Comparison of ENCODE assay signal across 22 cellular contexts in genomic region chr1:21030201-21030600, GRCh38.
DNase-seq lines count a peak whose midpoint lies in the region; ATAC-seq, FAIRE-seq and TF ChIP-seq lines count a peak whose summit lies in the region.
"Had no signal": no experiment of that assay in that cellular context is flagged by ENCODE, and none has a peak within 500 bp of the region (broad histone marks: within the 10 kb centered on the region; RNA-seq: fewer than 3 reads in every experiment).

No MANE protein-coding gene starts in this region.

- FAIRE-seq in HepG2 (lab: Jason Lieb, UNC): no peak
- FAIRE-seq in K562 (lab: Jason Lieb, UNC): no peak
- FAIRE-seq: A204.1, D721Med, G401.6, GM12891, GM19239 had no signal

- H3K9me1 ChIP-seq in K562 (ENCODE audit: control insufficient read depth, insufficient read depth, low read length): no peaks in the 10 kb centered on the region

- TF ChIP-seq RAD21 in HepG2 (CRISPR knock-in tag; IDR thresholded peaks at IDR 0.05) (no peak), K562 (CRISPR knock-in tag; conservative IDR thresholded peaks at IDR 0.05 in 1 of 2, IDR thresholded peaks at IDR 0.05 in 1 of 2) (no peak)

- H3K4me1 Mint-ChIP-seq in neural progenitor cell: no peaks in the 10 kb centered on the region

- H3F3A ChIP-seq in neural progenitor cell (ENCODE audit: low read depth): peaks cover 4% of the 10 kb centered on the region

- H3K9me3 ChIP-seq in HepG2 (ENCODE audit: low read length) (no peaks in the 10 kb centered on the region), right lobe of liver (no peaks in the 10 kb centered on the region), HEK293 (ENCODE audit: control insufficient read depth, insufficient read depth, low read depth, low read length) (no peaks in the 10 kb centered on the region), K562 (replicated peaks; ENCODE audit: control insufficient read depth, insufficient read depth, low read depth, low read length) (no peaks in the 10 kb centered on the region), neural progenitor cell (ENCODE audit: low read depth) (no peaks in the 10 kb centered on the region), prostate gland (no peaks in the 10 kb centered on the region), osteoblast (ENCODE audit: low read depth, low read length) (no peaks in the 10 kb centered on the region)
- H3K9me3 ChIP-seq: Caco-2 had no signal

- TF ChIP-seq POLR2A in HepG2 (IDR thresholded peaks at IDR 0.05; ENCODE audit: insufficient read depth in 1 of 2, low read depth in 2 of 2, low read length in 2 of 2) (no peak), right lobe of liver (IDR thresholded peaks at IDR 0.05) (no peak), K562 (conservative IDR thresholded peaks at IDR 0.05) (no peak), prostate gland (IDR thresholded peaks at IDR 0.05) (no peak)

- in situ Hi-C loops in HepG2 (cut with HindIII; ENCODE audit: extremely low pct_ligation_motif_present, low pct_unique_long_range_greater_than_20kb): no loop called here
- in situ Hi-C loops in K562 (cut with MboI): no loop called here

- no peak overlapping the region for H3K4me3 Mint-ChIP-seq in neural progenitor cell
- H3K4me3 Mint-ChIP-seq: CD4-positive, alpha-beta T cell; CD8-positive, alpha-beta T cell had no signal

- no peak for TF ChIP-seq EP300 in HepG2 (IDR thresholded peaks at IDR 0.05; ENCODE audit: low read depth in 2 of 2, low read length in 2 of 2)
- TF ChIP-seq EP300 in HepG2 (CRISPR knock-in tag; IDR thresholded peaks at IDR 0.05; ENCODE audit: borderline replicate concordance): no peak
- no peak for TF ChIP-seq EP300 in K562 (IDR thresholded peaks at IDR 0.05; ENCODE audit: low read length)

- TF ChIP-seq CTCF in HepG2 (CRISPR knock-in tag; IDR thresholded peaks at IDR 0.05) (no peak), right lobe of liver (IDR thresholded peaks at IDR 0.05) (no peak), HEK293 (tag by site-specific recombination; IDR thresholded peaks at IDR 0.05) (no peak), K562 (IDR thresholded peaks at IDR 0.05 in 2 of 3, conservative IDR thresholded peaks at IDR 0.05 in 1 of 3; ENCODE audit: insufficient read depth in 2 of 3, low read depth in 1 of 3, low read length in 3 of 3) (no peak), neural progenitor cell (IDR thresholded peaks at IDR 0.05) (no peak), prostate gland (IDR thresholded peaks at IDR 0.05) (no peak), osteoblast (IDR thresholded peaks at IDR 0.05; ENCODE audit: extremely low read depth, low read depth, low read length) (no peak)

- peaks cover 34% of the 10 kb centered on the region for H3K36me3 Mint-ChIP-seq in neural progenitor cell
- H3K36me3 Mint-ChIP-seq: CD8-positive, alpha-beta T cell had no signal

- no peak overlapping the region for H3K4me2 ChIP-seq in HepG2 (ENCODE audit: low read depth, low read length)
- H3K4me2 ChIP-seq in K562 (ENCODE audit: insufficient read depth, low read length): no peak overlapping the region
- H3K4me2 ChIP-seq in neural progenitor cell: no peak overlapping the region
- no peak overlapping the region for H3K4me2 ChIP-seq in osteoblast (ENCODE audit: insufficient read depth, low read length)
- H3K4me2 ChIP-seq: BLaER1 treated with 17β-estradiol and CSF1 and Interleukin-3, amounts not matched to agents 10 nM and 100 nM had no signal

- peaks cover 14% of the 10 kb centered on the region for H3K9me3 Mint-ChIP-seq in neural progenitor cell
- H3K9me3 Mint-ChIP-seq: CD4-positive, alpha-beta T cell; CD8-positive, alpha-beta T cell had no signal

- H3K4me1 ChIP-seq in HepG2 (ENCODE audit: insufficient read depth, low read length) (peaks cover 48% of the 10 kb centered on the region), right lobe of liver (peaks cover 0 to 10% (median 0%) of the 10 kb centered on the region in 4 donors), HEK293 (ENCODE audit: control insufficient read depth, insufficient read depth, low read length) (peaks cover 4% of the 10 kb centered on the region; the same call in 1 of the 2 replicates), K562 (replicated peaks in 1 of 2; ENCODE audit: control insufficient read depth in 2 of 2, insufficient read depth in 2 of 2, low read length in 2 of 2) (peaks cover 17 to 33% of the 10 kb centered on the region in 2 experiments), neural progenitor cell (no peaks in the 10 kb centered on the region), prostate gland (replicated peaks) (no peaks in the 10 kb centered on the region), osteoblast (ENCODE audit: insufficient read depth, low read length) (peaks cover 3% of the 10 kb centered on the region)
- H3K4me1 ChIP-seq: BLaER1 treated with 17β-estradiol and CSF1 and Interleukin-3, amounts not matched to agents 10 nM and 100 nM had no signal

- H3K9ac ChIP-seq in HepG2 (ENCODE audit: insufficient read depth, low read depth, low read length) (no peak overlapping the region), K562 (ENCODE audit: insufficient read depth in 1 of 2, low read depth in 2 of 2, low read length in 2 of 2) (no peak overlapping the region), neural progenitor cell (no peak overlapping the region)
- H3K9ac ChIP-seq: BLaER1 treated with 17β-estradiol and CSF1 and Interleukin-3, amounts not matched to agents 10 nM and 100 nM had no signal

- peak overlapping the region; percentile 6 for H3K27ac Mint-ChIP-seq in neural progenitor cell
- H3K27ac Mint-ChIP-seq: CD4-positive, alpha-beta T cell; CD8-positive, alpha-beta T cell had no signal

- ATAC-seq in HepG2: no peak
- ATAC-seq in right lobe of liver: no peak
- no peak for ATAC-seq in K562
- ATAC-seq: CD8-positive, alpha-beta T cell had no signal

- H3K27ac ChIP-seq in HepG2 (ENCODE audit: extremely low read length, insufficient read depth, low read length): no peak overlapping the region
- no peak overlapping the region for H3K27ac ChIP-seq in right lobe of liver
- no peak overlapping the region for H3K27ac ChIP-seq in HEK293 (ENCODE audit: extremely low read depth, low read depth, low read length)
- 0 out of 3 replicates have a peak overlapping the region, but pooled peaks have one; percentile 0 for H3K27ac ChIP-seq in K562 (ENCODE audit: extremely low read depth, low read depth, low read length)
- no peak overlapping the region for H3K27ac ChIP-seq in neural progenitor cell
- H3K27ac ChIP-seq in prostate gland: no peak overlapping the region
- no peak overlapping the region for H3K27ac ChIP-seq in osteoblast (ENCODE audit: low read depth, low read length)
- H3K27ac ChIP-seq: BLaER1 treated with 17β-estradiol and CSF1 and Interleukin-3, amounts not matched to agents 10 nM and 100 nM had no signal

- no peaks in the 10 kb centered on the region for H3K27me3 ChIP-seq in HepG2 (ENCODE audit: control insufficient read depth in 1 of 2, insufficient read depth in 2 of 2, low read length in 2 of 2)
- no peaks in the 10 kb centered on the region for H3K27me3 ChIP-seq in right lobe of liver
- H3K27me3 ChIP-seq in K562 (ENCODE audit: control insufficient read depth in 2 of 2, insufficient read depth in 2 of 2, low read length in 2 of 2): no peaks in the 10 kb centered on the region
- H3K27me3 ChIP-seq in neural progenitor cell: no peaks in the 10 kb centered on the region
- no peaks in the 10 kb centered on the region for H3K27me3 ChIP-seq in prostate gland (replicated peaks; ENCODE audit: insufficient read depth)
- H3K27me3 ChIP-seq in osteoblast (ENCODE audit: insufficient read depth, low read length): no peaks in the 10 kb centered on the region
- H3K27me3 ChIP-seq: BLaER1 treated with 17β-estradiol and CSF1 and Interleukin-3, amounts not matched to agents 10 nM and 100 nM had no signal

- H2AFZ ChIP-seq in HepG2 (ENCODE audit: low read length) (no peak overlapping the region), K562 (ENCODE audit: low read depth, low read length) (no peak overlapping the region), neural progenitor cell (replicated peaks) (no peak overlapping the region), osteoblast (ENCODE audit: low read length) (no peak overlapping the region)

- H3K27me3 Mint-ChIP-seq in neural progenitor cell (ENCODE audit: insufficient read depth, low read depth): no peaks in the 10 kb centered on the region
- H3K27me3 Mint-ChIP-seq: CD4-positive, alpha-beta T cell had no signal

- intact Hi-C loops in HepG2 (cut with micrococcal nuclease; ENCODE audit: unreplicated experiment): no loop called here
- intact Hi-C loops in right lobe of liver (cut with DNase I): no loop called here
- intact Hi-C loops in K562 (cut with micrococcal nuclease): no loop called here
- intact Hi-C loops in prostate gland (cut with DNase I): no loop called here

- H3K4me3 ChIP-seq in HepG2 (replicated peaks in 1 of 3; ENCODE audit: insufficient read depth in 1 of 3, low read depth in 2 of 3, low read length in 3 of 3) (no peak overlapping the region), right lobe of liver (no peak overlapping the region), HEK293 (ENCODE audit: low read depth, low read length) (no peak overlapping the region), K562 (no peak overlapping the region), neural progenitor cell (no peak overlapping the region), prostate gland (no peak overlapping the region), osteoblast (ENCODE audit: insufficient read depth, low read length) (no peak overlapping the region)
- H3K4me3 ChIP-seq: BLaER1 treated with 17β-estradiol and CSF1 and Interleukin-3, amounts not matched to agents 10 nM and 100 nM had no signal

- POLR2A ChIA-PET in HepG2 (lab: Yijun Ruan, JAX) (no interaction called here), HEK293 (lab: Yijun Ruan, JAX) (no interaction called here), K562 (lab: Yijun Ruan, JAX) (interaction anchor here (5.3 kb wide), 1 partner anchor 13 kb away, joined by 22 read pairs; no protein-coding TSS in a partner anchor)

- BruUV-seq in HepG2 (replicated peaks; lab: Mats Ljungman, UMichigan) (no TSS peak), K562 (replicated peaks; lab: Mats Ljungman, UMichigan) (no TSS peak)

- CTCF ChIA-PET in HepG2 (lab: Yijun Ruan, JAX; ENCODE audit: low intra/inter-chr PET ratio, low total read pairs) (no interaction called here), HEK293 (lab: Yijun Ruan, JAX) (interaction anchor here (0.6 kb wide), 1 partner anchor 429 kb away, joined by 3 read pairs; no protein-coding TSS in a partner anchor), K562 (lab: Yijun Ruan, JAX; ENCODE audit: low intra/inter-chr PET ratio) (no interaction called here)

- DNase-seq in HepG2 (ENCODE audit: low spot score): no peak
- no peak for DNase-seq in right lobe of liver
- DNase-seq in K562 (ENCODE audit: extremely low read depth in 1 of 4, low spot score in 3 of 4): no peak
- no peak for DNase-seq in neural progenitor cell (ENCODE audit: low spot score)
- DNase-seq in activated CD4-positive, alpha-beta T cell treated with anti-CD3 and anti-CD28 coated beads for 1 hour: no peak
- no peak for DNase-seq in prostate gland (ENCODE audit: low spot score)
- DNase-seq in osteoblast (ENCODE audit: insufficient read length, low spot score, missing footprints): no peak
- DNase-seq: 8988T; ACHN; Caco-2; Calu3; CD4-positive, alpha-beta T cell; CD8-positive, alpha-beta T cell; DMS79 treated with DMSO at 0.1 percent for 48 hours; GF-D8 had no signal

- WGBS in HepG2 (ENCODE audit: low lambda C conversion rate): 100% methylated on average over 1 of the region's 1 CpG
- WGBS in right lobe of liver (ENCODE audit: insufficient coverage, low coverage, low lambda C conversion rate, missing lambda C conversion rate): 100% methylated on average over 1 of the region's 1 CpG
- 65% methylated on average over 1 of the region's 1 CpG for WGBS in K562 (ENCODE audit: insufficient coverage, low coverage, missing lambda C conversion rate)
- WGBS in prostate gland: 100% methylated on average over 1 of the region's 1 CpG

- H4K20me1 ChIP-seq in HepG2 (ENCODE audit: insufficient read depth, low read length): no peaks in the 10 kb centered on the region
- no peaks in the 10 kb centered on the region for H4K20me1 ChIP-seq in K562 (replicated peaks; ENCODE audit: control insufficient read depth, insufficient read depth, low read length)
- no peaks in the 10 kb centered on the region for H4K20me1 ChIP-seq in neural progenitor cell (ENCODE audit: low read depth)
- H4K20me1 ChIP-seq in osteoblast (ENCODE audit: insufficient read depth, low read length): peaks cover 30% of the 10 kb centered on the region

- H3K79me2 ChIP-seq in HepG2 (ENCODE audit: insufficient read depth, low read length) (peaks cover 4% of the 10 kb centered on the region), K562 (ENCODE audit: control insufficient read depth, insufficient read depth, low read length) (peaks cover 18% of the 10 kb centered on the region), neural progenitor cell (ENCODE audit: low read depth) (peaks cover 94% of the 10 kb centered on the region), osteoblast (ENCODE audit: insufficient read depth, low read length) (peaks cover 81% of the 10 kb centered on the region)

- H3K36me3 ChIP-seq in HepG2 (replicated peaks in 1 of 2; ENCODE audit: control insufficient read depth in 1 of 2, insufficient read depth in 2 of 2, low read length in 2 of 2): no peaks in the 10 kb centered on the region
- H3K36me3 ChIP-seq in right lobe of liver: no peaks in the 10 kb centered on the region
- peaks cover 0 to 4% of the 10 kb centered on the region in 2 experiments; a peak in 2 of 3 replicates for H3K36me3 ChIP-seq in HEK293 (ENCODE audit: control insufficient read depth in 2 of 2, insufficient read depth in 1 of 2, low read length in 2 of 2)
- no peaks in the 10 kb centered on the region for H3K36me3 ChIP-seq in K562 (ENCODE audit: control insufficient read depth, insufficient read depth, low read length)
- H3K36me3 ChIP-seq in neural progenitor cell: no peaks in the 10 kb centered on the region
- no peaks in the 10 kb centered on the region for H3K36me3 ChIP-seq in prostate gland
- no peaks in the 10 kb centered on the region for H3K36me3 ChIP-seq in osteoblast (ENCODE audit: insufficient read depth, low read length)

Comparison
In these comparisons a context has a peak if more than half of its experiments do, and no peak if none do; other contexts are left out.
1. Of the 241 proteins assayed by ChIP-seq in both HepG2 and K562: peak only in HepG2: none; only in K562: PRDM10, RAD51 and TFE3; in both: ZNF431; in neither: 235; mixed calls (peak in some experiments, not most) for 2.